7 cellular contexts compared by ENCODE assay signal in genomic region chr11:1389932-1390587, GRCh38. TPM values are rescaled to one million over a fixed set of nuclear protein-coding genes. Genes with fewer than 3 reads are reported as not detected.
DNase-seq lines count a peak whose midpoint lies in the region; ATAC-seq and TF ChIP-seq lines count a peak whose summit lies in the region.

TSS of gene BRSK2 (plus strand) at chr11:1389934. CDS start at chr11:1390285, 351 bp downstream.

- no peaks in the 10 kb centered on the region for H3K9me3 Mint-ChIP-seq in stimulated activated effector memory CD8-positive, alpha-beta T cell treated with anti-CD3 and anti-CD28 coated beads, Interleukin-12 subunit alpha, Interleukin-12 subunit beta, amount 100 ng/mL, for 72 hours

- H3K27me3 ChIP-seq in WERI-Rb-1 (ENCODE audit: insufficient read depth, low read depth, severe bottlenecking), result no peaks in the 10 kb centered on the region
- peaks cover 7 to 8% of the 10 kb centered on the region in 2 donors for H3K27me3 ChIP-seq in right atrium auricular region

- H3K27ac ChIP-seq in WERI-Rb-1 (peak within 1 kb of the TSS; percentile 77), right atrium auricular region (peak within 1 kb of the TSS; percentile 52 to 60)

- peak within 1 kb of the TSS; percentile 68 for H3K4me3 Mint-ChIP-seq in stimulated activated effector memory CD8-positive, alpha-beta T cell treated with anti-CD3 and anti-CD28 coated beads, Interleukin-12 subunit alpha, Interleukin-12 subunit beta, amount 100 ng/mL, for 72 hours

- H3K4me3 ChIP-seq in WERI-Rb-1 (ENCODE audit: low read depth, low read length) (peak within 1 kb of the TSS; percentile 79), right atrium auricular region (peak within 1 kb of the TSS; percentile 39 to 54)

- H3K36me3 ChIP-seq in WERI-Rb-1 (peaks cover 7% of the 10 kb centered on the region), right atrium auricular region (no peaks in the 10 kb centered on the region)

- ATAC-seq in stimulated activated effector memory CD8-positive, alpha-beta T cell treated with anti-CD3 and anti-CD28 coated beads, Interleukin-12 subunit alpha, Interleukin-12 subunit beta, amount 100 ng/mL, for 72 hours, result no peak
- ATAC-seq in GM19328 (IDR thresholded peaks at IDR 0.05; ENCODE audit: unreplicated experiment) (no peak), GM19467 (IDR thresholded peaks at IDR 0.05; ENCODE audit: unreplicated experiment) (no peak)

- CTCF ChIA-PET in HEK293T (lab: Yijun Ruan, JAX), result interaction anchor here (0.6 kb wide), 1 partner anchor 612 kb away, joined by 3 read pairs; no protein-coding TSS in a partner anchor

- H3K9me3 ChIP-seq in WERI-Rb-1 (ENCODE audit: severe bottlenecking), result no peaks in the 10 kb centered on the region
- no peaks in the 10 kb centered on the region for H3K9me3 ChIP-seq in right atrium auricular region

- H3K4me1 Mint-ChIP-seq in stimulated activated effector memory CD8-positive, alpha-beta T cell treated with anti-CD3 and anti-CD28 coated beads, Interleukin-12 subunit alpha, Interleukin-12 subunit beta, amount 100 ng/mL, for 72 hours, result peaks cover 9% of the 10 kb centered on the region

- no peaks in the 10 kb centered on the region for H3K36me3 Mint-ChIP-seq in stimulated activated effector memory CD8-positive, alpha-beta T cell treated with anti-CD3 and anti-CD28 coated beads, Interleukin-12 subunit alpha, Interleukin-12 subunit beta, amount 100 ng/mL, for 72 hours

- no peak for TF ChIP-seq CTCF in WERI-Rb-1 (IDR thresholded peaks at IDR 0.05; ENCODE audit: low read depth, low read length)
- TF ChIP-seq CTCF in right atrium auricular region (IDR thresholded peaks at IDR 0.05), result no peak

- peak; percentile 22 for DNase-seq in HEK293T (ENCODE audit: extremely low spot score)
- peak; percentile 3 for DNase-seq in WERI-Rb-1
- DNase-seq in right atrium auricular region (ENCODE audit: low spot score), result no peak
- DNase-seq in stimulated activated effector memory CD8-positive, alpha-beta T cell treated with anti-CD3 and anti-CD28 coated beads, Interleukin-12 subunit alpha, Interleukin-12 subunit beta, amount 100 ng/mL, for 72 hours (ENCODE audit: low spot score in 2 of 2), result no peak
- no peak for DNase-seq in LoVo (ENCODE audit: low spot score)

- peaks cover 0 to 13% of the 10 kb centered on the region in 2 donors for H3K4me1 ChIP-seq in right atrium auricular region

- POLR2A ChIA-PET in HEK293T (lab: Yijun Ruan, JAX), result interaction anchor here (0.6 to 1.8 kb wide), 4 partner anchors 8 to 126 kb away, joined by 3 to 5 read pairs (median 4); partner anchors contain the start of gene TOLLIP

- no peak within 1 kb of the TSS for H3K27ac Mint-ChIP-seq in stimulated activated effector memory CD8-positive, alpha-beta T cell treated with anti-CD3 and anti-CD28 coated beads, Interleukin-12 subunit alpha, Interleukin-12 subunit beta, amount 100 ng/mL, for 72 hours

TF ChIP-seq in HEK293T, 16 proteins besides CTCF, POLR2A, EP300 and RAD21:
- no peak for TF ChIP-seq BHLHE40 (IDR thresholded peaks at IDR 0.05; ENCODE audit: borderline replicate concordance)
- no peak for TF ChIP-seq NFRKB (IDR thresholded peaks at IDR 0.05)
- no peak for TF ChIP-seq FOXA1 (IDR thresholded peaks at IDR 0.05)
- no peak for TF ChIP-seq SUZ12 (IDR thresholded peaks at IDR 0.05)
- no peak for TF ChIP-seq HDGF (IDR thresholded peaks at IDR 0.05; ENCODE audit: borderline replicate concordance)
- no peak for TF ChIP-seq FOXM1 (IDR thresholded peaks at IDR 0.05; ENCODE audit: borderline replicate concordance)
- no peak for TF ChIP-seq PKNOX1 (IDR thresholded peaks at IDR 0.05)
- no peak for TF ChIP-seq CTBP1 (IDR thresholded peaks at IDR 0.05; ENCODE audit: borderline replicate concordance)
- no peak for TF ChIP-seq ARNT (IDR thresholded peaks at IDR 0.05)
- TF ChIP-seq ZNF384 (IDR thresholded peaks at IDR 0.05), result no peak
- no peak for TF ChIP-seq LEF1 (IDR thresholded peaks at IDR 0.05; ENCODE audit: borderline replicate concordance)
- no peak for TF ChIP-seq FOXK2 (IDR thresholded peaks at IDR 0.05)
- TF ChIP-seq ELF4 (IDR thresholded peaks at IDR 0.05), result no peak
- TF ChIP-seq TARDBP (IDR thresholded peaks at IDR 0.05), result no peak
- no peak for TF ChIP-seq SP1 (IDR thresholded peaks at IDR 0.05)
- no peak for TF ChIP-seq L3MBTL2 (conservative IDR thresholded peaks at IDR 0.05)

RNA-seq across cellular contexts. Expression of gene BRSK2, which starts in this region (rescaled TPM):
- total RNA-seq in right atrium auricular region, result under 1 TPM; 0.19 to 0.51 TPM

Comparison
In these comparisons a context has a peak if more than half of its experiments do, and no peak if none do; other contexts are left out.
1. DNase-seq: peak in HEK293T (single experiment) and WERI-Rb-1 (single experiment); none in right atrium auricular region (single experiment), stimulated activated effector memory CD8-positive, alpha-beta T cell treated with anti-CD3 and anti-CD28 coated beads, Interleukin-12 subunit alpha, Interleukin-12 subunit beta, amount 100 ng/mL, for 72 hours (0 of 2) and LoVo (single experiment).